Comparison of ENCODE assay signal across 8 cellular contexts in genomic region chr12:71439613-71440392, GRCh38. TPM values are rescaled to one million over a fixed set of nuclear protein-coding genes. Genes with fewer than 3 reads are reported as not detected.
A peak's percentile ranks its signal among the peaks of the same experiment; 100 is the strongest.
DNase-seq lines count a peak whose midpoint lies in the region; ATAC-seq and TF ChIP-seq lines count a peak whose summit lies in the region.

Gene LGR5, plus strand, starts transcription at chr12:71439798. Its CDS starts 283 bp downstream, at chr12:71440081.

- H3K27me3 ChIP-seq in upper lobe of left lung: peaks cover 0 to 17% (median 6%) of the 10 kb centered on the region in 4 donors

- WGBS in upper lobe of left lung, 2 donors: 0 to 2% methylated on average over 8 to 61 of the region's 71 CpGs

- no peak for TF ChIP-seq EP300 in upper lobe of left lung (IDR thresholded peaks at IDR 0.05)

- peak within 1 kb of the TSS; percentile 43 for H3K4me3 ChIP-seq in epithelial cell of proximal tubule (ENCODE audit: low read depth, low read length)
- H3K4me3 ChIP-seq in upper lobe of left lung: peak within 1 kb of the TSS; percentile 16 to 52 (median 42)

- TF ChIP-seq POLR2A in upper lobe of left lung (IDR thresholded peaks at IDR 0.05): no peak

- peaks cover 21 to 26% (median 22%) of the 10 kb centered on the region in 4 donors for H3K4me1 ChIP-seq in upper lobe of left lung

- TF ChIP-seq CTCF in epithelial cell of proximal tubule (conservative IDR thresholded peaks at IDR 0.05; ENCODE audit: low read depth, low read length): no peak
- TF ChIP-seq CTCF in upper lobe of left lung (IDR thresholded peaks at IDR 0.05): no peak

- DNase-seq in ELR (ENCODE audit: low read depth) (peak; percentile 31), T1000 (lab: John Stamatoyannopoulos, UW) (peak; percentile 31), epithelial cell of proximal tubule (ENCODE audit: low read depth) (no peak), midbrain (lab: John Stamatoyannopoulos, UW) (peak; percentile 85), upper lobe of left lung (peak in 1 of 2 donors; percentile 87), epidermal melanocyte (ENCODE audit: insufficient read length, low spot score) (no peak), NAMALWA (ENCODE audit: low spot score) (no peak)

- peaks cover 4 to 15% (median 11%) of the 10 kb centered on the region in 4 donors for H3K9me3 ChIP-seq in upper lobe of left lung

- ATAC-seq in HG03432 (IDR thresholded peaks at IDR 0.05; ENCODE audit: unreplicated experiment) (peak; percentile 44), upper lobe of left lung (ENCODE audit: low FRiP score in 2 of 2) (peak; percentile 36 to 69)

- H3K36me3 ChIP-seq in upper lobe of left lung: no peaks in the 10 kb centered on the region

- H3K27ac ChIP-seq in upper lobe of left lung: no peak within 1 kb of the TSS

RNA-seq across cellular contexts. Expression of gene LGR5, which starts in this region (rescaled TPM):
- total RNA-seq in epithelial cell of proximal tubule: not detected in 2 replicates
- 1 to 10 TPM in 1 of 6 donors, under 1 TPM in 3, not detected in 2; 0.27 to 1.2 (median 0.75) TPM for total RNA-seq in upper lobe of left lung

Comparison
In these comparisons a context has a peak if more than half of its experiments do, and no peak if none do; other contexts are left out.
1. DNase-seq: peak in ELR (single experiment), T1000 (single experiment) and midbrain (single experiment); none in epithelial cell of proximal tubule (single experiment), epidermal melanocyte (single experiment) and NAMALWA (single experiment).